ENCODE assay signal across 21 cellular contexts in genomic region chr11:126491092-126491491, GRCh38.
DNase-seq lines count a peak whose midpoint lies in the region; ATAC-seq and TF ChIP-seq lines count a peak whose summit lies in the region.
"Had no signal": no experiment of that assay in that cellular context is flagged by ENCODE, and none has a peak within 500 bp of the region (broad histone marks: within the 10 kb centered on the region; RNA-seq: fewer than 3 reads in every experiment).

No MANE protein-coding gene starts in this region.

- no peak overlapping the region for H3K27ac Mint-ChIP-seq in activated naive CD4-positive, alpha-beta T cell treated with anti-CD3 and anti-CD28 coated beads, Interleukin-2, amount 50 U/mL, for 72 hours
- no peak overlapping the region for H3K27ac Mint-ChIP-seq in activated naive CD4-positive, alpha-beta T cell treated with anti-CD3 and anti-CD28 coated beads for 36 hours
- H3K27ac Mint-ChIP-seq: activated T-helper 2 cell treated with anti-CD3 and anti-CD28 coated beads, Interferon-gamma antibody, Interleukin-2, Interleukin-4, amounts not matched to agents 10 μg/mL and 5 μg/mL and 100 μg/mL, durations not matched to agents 14 hours and 24 hours and 36 hours; T-helper 2 cell treated with Interferon-gamma antibody and Interleukin-4, amounts not matched to agents 5 μg/mL and 100 μg/mL, for 36 hours had no signal

- no peak overlapping the region for H3K4me3 Mint-ChIP-seq in activated naive CD4-positive, alpha-beta T cell treated with anti-CD3 and anti-CD28 coated beads for 36 hours
- H3K4me3 Mint-ChIP-seq: T-helper 2 cell treated with Interferon-gamma antibody and Interleukin-4, amounts not matched to agents 5 μg/mL and 100 μg/mL, for 36 hours had no signal

- no peak for TF ChIP-seq CTCF in HEK293 (tag by site-specific recombination; IDR thresholded peaks at IDR 0.05)

- no peak overlapping the region for H3K4me3 ChIP-seq in BLaER1 treated with 17β-estradiol and CSF1 and Interleukin-3, amounts not matched to agents 10 nM and 100 nM
- no peak overlapping the region for H3K4me3 ChIP-seq in HEK293 (ENCODE audit: low read depth, low read length)
- H3K4me3 ChIP-seq: body of pancreas, vagina had no signal

- POLR2A ChIA-PET in HEK293 (lab: Yijun Ruan, JAX) = no interaction called here

- H3K36me3 Mint-ChIP-seq in activated naive CD4-positive, alpha-beta T cell treated with anti-CD3 and anti-CD28 coated beads, Interleukin-2, amount 50 U/mL, for 72 hours = no peaks in the 10 kb centered on the region
- no peaks in the 10 kb centered on the region for H3K36me3 Mint-ChIP-seq in activated naive CD4-positive, alpha-beta T cell treated with anti-CD3 and anti-CD28 coated beads for 36 hours (ENCODE audit: low read depth)

- H3K9ac ChIP-seq in BLaER1 treated with 17β-estradiol and CSF1 and Interleukin-3, amounts not matched to agents 10 nM and 100 nM = no peak overlapping the region
- H3K9ac ChIP-seq: SK-N-SH had no signal

- no peaks in the 10 kb centered on the region for H3K27me3 Mint-ChIP-seq in activated naive CD4-positive, alpha-beta T cell treated with anti-CD3 and anti-CD28 coated beads for 36 hours (ENCODE audit: low read depth)

- ATAC-seq in HG03280 (IDR thresholded peaks at IDR 0.05; ENCODE audit: unreplicated experiment) (no peak), HG03432 (IDR thresholded peaks at IDR 0.05; ENCODE audit: unreplicated experiment) (no peak)
- no peak for ATAC-seq in activated naive CD4-positive, alpha-beta T cell treated with anti-CD3 and anti-CD28 coated beads, Interleukin-2, amount 50 U/mL, for 72 hours
- ATAC-seq: body of pancreas had no signal

- H3K9me3 ChIP-seq in BLaER1 treated with 17β-estradiol and CSF1 and Interleukin-3, amounts not matched to agents 10 nM and 100 nM (replicated peaks in 1 of 11) = no peaks in the 10 kb centered on the region
- H3K9me3 ChIP-seq in HEK293 (ENCODE audit: control insufficient read depth, insufficient read depth, low read depth, low read length) = no peaks in the 10 kb centered on the region
- H3K9me3 ChIP-seq: body of pancreas, SK-N-SH, vagina had no signal

- H4K20me1 ChIP-seq in BLaER1 treated with 17β-estradiol and CSF1 and Interleukin-3, amounts not matched to agents 10 nM and 100 nM = no peaks in the 10 kb centered on the region; a peak in 2 of 22 replicates

- H3K4me1 ChIP-seq in BLaER1 treated with 17β-estradiol and CSF1 and Interleukin-3, amounts not matched to agents 10 nM and 100 nM = peaks cover 13 to 32% (median 25%) of the 10 kb centered on the region in 10 experiments; a peak in 19 of 20 replicates
- no peaks in the 10 kb centered on the region for H3K4me1 ChIP-seq in HEK293 (ENCODE audit: control insufficient read depth, insufficient read depth, low read length)
- H3K4me1 ChIP-seq: body of pancreas, vagina had no signal

- H3K9me3 Mint-ChIP-seq in activated naive CD4-positive, alpha-beta T cell treated with anti-CD3 and anti-CD28 coated beads, Interleukin-2, amount 50 U/mL, for 72 hours = no peaks in the 10 kb centered on the region
- no peaks in the 10 kb centered on the region for H3K9me3 Mint-ChIP-seq in activated naive CD4-positive, alpha-beta T cell treated with anti-CD3 and anti-CD28 coated beads for 36 hours
- H3K9me3 Mint-ChIP-seq: activated T-helper 2 cell treated with anti-CD3 and anti-CD28 coated beads, Interferon-gamma antibody, Interleukin-2, Interleukin-4, amounts not matched to agents 10 μg/mL and 5 μg/mL and 100 μg/mL, durations not matched to agents 14 hours and 24 hours and 36 hours; T-helper 2 cell treated with Interferon-gamma antibody and Interleukin-4, amounts not matched to agents 5 μg/mL and 100 μg/mL, for 36 hours had no signal

- peak overlapping the region in 8 of 11 experiments; percentile 0 to 50 (median 24); a peak in 11 of 22 replicates for H3K4me2 ChIP-seq in BLaER1 treated with 17β-estradiol and CSF1 and Interleukin-3, amounts not matched to agents 10 nM and 100 nM
- H3K4me2 ChIP-seq: SK-N-SH had no signal

- H3K36me3 ChIP-seq in BLaER1 treated with 17β-estradiol and CSF1 and Interleukin-3, amounts not matched to agents 10 nM and 100 nM = no peaks in the 10 kb centered on the region
- H3K36me3 ChIP-seq in HEK293 (ENCODE audit: control insufficient read depth in 2 of 2, insufficient read depth in 1 of 2, low read length in 2 of 2) = no peaks in the 10 kb centered on the region
- H3K36me3 ChIP-seq: vagina had no signal

- CTCF ChIA-PET in HEK293 (lab: Yijun Ruan, JAX) = no interaction called here
- CTCF ChIA-PET in activated naive CD4-positive, alpha-beta T cell treated with anti-CD3 and anti-CD28 coated beads for 36 hours (lab: Charles Lee) = no interaction called here

- H3K27me3 ChIP-seq in BLaER1 treated with 17β-estradiol and CSF1 and Interleukin-3, amounts not matched to agents 10 nM and 100 nM = no peaks in the 10 kb centered on the region
- H3K27me3 ChIP-seq: body of pancreas, vagina had no signal

- intact Hi-C loops in activated naive CD4-positive, alpha-beta T cell treated with anti-CD3 and anti-CD28 coated beads for 36 hours (cut with micrococcal nuclease) = no loop called here

- H3K27ac ChIP-seq in BLaER1 treated with 17β-estradiol and CSF1 and Interleukin-3, amounts not matched to agents 10 nM and 100 nM = no peak overlapping the region
- H3K27ac ChIP-seq in HEK293 (ENCODE audit: extremely low read depth, low read depth, low read length) = no peak overlapping the region
- H3K27ac ChIP-seq: body of pancreas, RWPE1, vagina had no signal

- DNase-seq in NCI-H510A (lab: John Stamatoyannopoulos, UW) (peak; percentile 67), iPS-NIHi11 (ENCODE audit: low spot score) (peak; percentile 57)
- no peak for DNase-seq in activated naive CD4-positive, alpha-beta T cell treated with anti-CD3 and anti-CD28 coated beads, Interleukin-2, amount 50 U/mL, for 72 hours (ENCODE audit: low spot score in 2 of 2)
- DNase-seq in activated naive CD4-positive, alpha-beta T cell treated with anti-CD3 and anti-CD28 coated beads for 36 hours = no peak
- DNase-seq: activated CD4-positive, alpha-beta T cell treated with anti-CD3 and anti-CD28 coated beads, Interleukin-2, amount 50 U/mL, for 4 hours; activated CD8-positive, alpha-beta memory T cell treated with anti-CD3 and anti-CD28 coated beads, Interleukin-2, amount 50 U/mL, for 48 hours; body of pancreas; effector CD8-positive, alpha-beta T cell; hypothalamus; NCI-H446 treated with DMSO at 0.1 percent for 48 hours; occipital lobe; SK-N-SH; substantia nigra had no signal

- H3K4me1 Mint-ChIP-seq in activated naive CD4-positive, alpha-beta T cell treated with anti-CD3 and anti-CD28 coated beads for 36 hours (ENCODE audit: low read depth) = no peaks in the 10 kb centered on the region

TF ChIP-seq in HEK293, 187 proteins besides CTCF, POLR2A, EP300 and RAD21:
- TF ChIP-seq ZNF48 (tag by site-specific recombination; IDR thresholded peaks at IDR 0.05) (no peak), KLF1 (tag by site-specific recombination; IDR thresholded peaks at IDR 0.05) (peak; percentile 36; the same call in 1 of the 2 replicates)

Comparison
In these comparisons a context has a peak if more than half of its experiments do, and no peak if none do; other contexts are left out.
1. DNase-seq: peak in NCI-H510A (single experiment) and iPS-NIHi11 (single experiment); none in activated naive CD4-positive, alpha-beta T cell treated with anti-CD3 and anti-CD28 coated beads, Interleukin-2, amount 50 U/mL, for 72 hours (0 of 2) and activated naive CD4-positive, alpha-beta T cell treated with anti-CD3 and anti-CD28 coated beads for 36 hours (single experiment).